In the genomic region with DNA sequence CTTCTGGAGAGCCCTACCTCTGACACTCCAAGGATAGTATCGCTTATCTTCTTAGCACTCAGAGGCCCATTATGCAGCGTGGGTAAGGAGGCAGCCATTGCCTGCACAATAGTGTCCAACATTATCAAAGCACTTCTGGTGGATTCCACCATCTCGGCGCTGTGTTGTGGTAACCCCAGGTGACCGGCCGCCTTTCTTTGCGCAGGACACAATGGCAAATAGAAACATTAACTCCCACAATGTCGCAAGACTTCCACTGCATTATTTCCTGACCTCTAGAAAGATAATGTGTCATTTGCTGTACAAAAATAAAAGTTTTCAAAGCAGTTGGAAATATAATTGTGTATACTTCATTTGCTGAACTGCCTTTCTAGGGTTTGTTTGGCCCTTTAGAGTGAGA, we compare ENCODE assay signal across 24 cellular contexts.
"Had no signal": no experiment of that assay in that cellular context is flagged by ENCODE, and none has a peak within 500 bp of the region (broad histone marks: within the 10 kb centered on the region; RNA-seq: fewer than 3 reads in every experiment).

No MANE protein-coding gene starts in this region.

- H3K9me3 Mint-ChIP-seq: endodermal cell had no signal

- FAIRE-seq: endometrium, frontal cortex, islet of Langerhans, keratinocyte had no signal

- H3K27ac ChIP-seq: colonic mucosa, epithelial cell of prostate, esophagus muscularis mucosa, foreskin keratinocyte, gastroesophageal sphincter, heart right ventricle, left ventricle myocardium inferior, lower lobe of right lung had no signal

- DNase-seq: cerebellar nuclear complex; colonic mucosa; cortex of kidney; effector CD8-positive, alpha-beta T cell; effector memory CD8-positive, alpha-beta T cell; endodermal cell; erythroblast; foreskin keratinocyte; head of caudate nucleus; heart right ventricle; hippocampal formation; left cardiac atrium; left ventricle myocardium inferior; lower lobe of right lung; mesenchymal stem cell had no signal

- H3K36me3 ChIP-seq: colonic mucosa, esophagus muscularis mucosa, gastroesophageal sphincter, heart right ventricle, left ventricle myocardium inferior, lower lobe of right lung had no signal

- H3K27me3 ChIP-seq: foreskin keratinocyte, gastroesophageal sphincter had no signal

- H3K4me1 ChIP-seq: colonic mucosa, esophagus muscularis mucosa, foreskin keratinocyte, gastroesophageal sphincter, heart right ventricle, left ventricle myocardium inferior, lower lobe of right lung had no signal

- H3K27me3 Mint-ChIP-seq: dendritic cell treated with granulocyte-macrophage colony-stimulating factor and Interleukin-4, amounts not matched to agents 40 ng/mL and 50 ng/mL, for 4 days; effector memory CD8-positive, alpha-beta T cell had no signal

- H3K27ac Mint-ChIP-seq: dendritic cell treated with granulocyte-macrophage colony-stimulating factor and Interleukin-4, amounts not matched to agents 40 ng/mL and 50 ng/mL, for 4 days; effector memory CD8-positive, alpha-beta T cell; endodermal cell; mesothelial cell of epicardium had no signal

- H3K4me3 Mint-ChIP-seq: dendritic cell treated with granulocyte-macrophage colony-stimulating factor and Interleukin-4, amounts not matched to agents 40 ng/mL and 50 ng/mL, for 4 days; effector memory CD8-positive, alpha-beta T cell; endodermal cell; mesothelial cell of epicardium had no signal

- H3K4me3 ChIP-seq: colonic mucosa, esophagus muscularis mucosa, gastroesophageal sphincter, heart right ventricle, left ventricle myocardium inferior, lower lobe of right lung had no signal

- H3K9me3 ChIP-seq: colonic mucosa, lower lobe of right lung had no signal

- H3K36me3 Mint-ChIP-seq: mesothelial cell of epicardium had no signal

- ATAC-seq: effector memory CD8-positive, alpha-beta T cell; foreskin keratinocyte; gastroesophageal sphincter; heart right ventricle; left cardiac atrium; lower lobe of right lung had no signal

- H3K4me1 Mint-ChIP-seq: mesothelial cell of epicardium had no signal
